Comparison of ENCODE assay signal across 15 cellular contexts in the genomic region with DNA sequence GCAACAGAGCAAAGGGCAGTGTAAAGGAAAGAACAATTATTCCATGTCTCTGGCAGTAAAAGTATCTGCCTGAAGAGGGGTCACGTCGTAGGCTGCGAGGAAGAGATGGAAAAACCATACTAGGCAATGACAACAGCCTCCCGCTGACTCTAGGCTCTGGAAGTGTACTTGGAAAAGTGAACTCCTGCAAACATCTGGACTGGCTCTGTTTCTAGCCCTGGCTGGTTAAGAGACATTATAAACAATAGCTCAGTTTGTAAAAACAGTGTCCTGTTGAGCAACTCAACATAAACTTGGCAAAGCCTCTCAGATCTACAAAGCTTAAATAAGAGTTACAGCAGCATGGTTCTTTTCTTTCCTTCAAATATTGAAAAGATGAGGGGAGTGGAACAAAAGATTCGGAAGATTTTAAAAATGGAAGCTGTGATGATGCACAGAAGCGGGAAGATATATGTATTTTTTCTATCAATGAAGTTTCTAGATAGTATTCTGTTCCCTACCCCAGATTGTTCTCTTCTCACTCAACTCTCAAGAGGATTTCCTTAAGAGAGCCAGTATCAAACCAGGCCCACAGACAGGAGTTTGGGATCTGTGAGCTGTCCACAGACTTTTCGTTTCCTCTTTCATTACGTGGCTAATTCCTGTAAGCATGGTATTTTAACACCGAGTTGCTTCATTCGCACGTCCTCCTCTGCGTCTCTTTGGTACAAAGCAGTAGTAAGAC.
DNase-seq lines count a peak whose midpoint lies in the region; ATAC-seq, FAIRE-seq and TF ChIP-seq lines count a peak whose summit lies in the region.
"Had no signal": no experiment of that assay in that cellular context is flagged by ENCODE, and none has a peak within 500 bp of the region (broad histone marks: within the 10 kb centered on the region; RNA-seq: fewer than 3 reads in every experiment).

No MANE protein-coding gene starts in this region.

- no peaks in the 10 kb centered on the region for H3K4me1 ChIP-seq in HepG2 (ENCODE audit: insufficient read depth, low read length)
- H3K4me1 ChIP-seq: parathyroid adenoma had no signal

- DNase-seq in GM04504 (ENCODE audit: low read depth): peak; percentile 55
- DNase-seq in choroid plexus epithelial cell (ENCODE audit: low read depth): peak; percentile 89
- peak in 1 of 2 donors; percentile 60 for DNase-seq in left colon
- DNase-seq in skeletal muscle cell (ENCODE audit: low read depth): peak; percentile 63
- no peak for DNase-seq in natural killer cell treated with Interleukin-12 subunit alpha and Interleukin-12 subunit beta and Interleukin-15 and Interleukin-18, amount 100 ng/mL, for 72 hours (ENCODE audit: low spot score)
- no peak for DNase-seq in RWPE1 (ENCODE audit: low spot score)
- no peak for DNase-seq in HepG2 (ENCODE audit: low spot score)
- no peak for DNase-seq in HK-2 (ENCODE audit: unreplicated experiment)
- DNase-seq: activated CD4-positive, alpha-beta T cell treated with anti-CD3 and anti-CD28 coated beads for 48 hours; activated gamma-delta T cell; caudate nucleus; stimulated activated CD4-positive, alpha-beta T cell treated with anti-CD3 and anti-CD28 coated beads, Interleukin-4, amount 100 ng/mL, for 24 hours; stimulated activated naive CD4-positive, alpha-beta T cell had no signal

- intact Hi-C loops in left colon (cut with DNase I, micrococcal nuclease): no loop called here
- intact Hi-C loops in HepG2 (cut with micrococcal nuclease; ENCODE audit: unreplicated experiment): no loop called here

- H3K27me3 ChIP-seq in HepG2 (ENCODE audit: control insufficient read depth in 1 of 2, insufficient read depth in 2 of 2, low read length in 2 of 2): no peaks in the 10 kb centered on the region

- H2AFZ ChIP-seq in HepG2 (ENCODE audit: low read length): no peak overlapping the region
- H2AFZ ChIP-seq: parathyroid adenoma had no signal

- H3K4me3 ChIP-seq in choroid plexus epithelial cell (ENCODE audit: low read depth, low read length) (no peak overlapping the region), skeletal muscle cell (ENCODE audit: low read depth, low read length) (no peak overlapping the region), HepG2 (replicated peaks in 1 of 3; ENCODE audit: insufficient read depth in 1 of 3, low read depth in 2 of 3, low read length in 3 of 3) (no peak overlapping the region)

- POLR2A ChIA-PET in RWPE1 (lab: Yijun Ruan, JAX; ENCODE audit: low non-redundant PET) (no interaction called here), HepG2 (lab: Yijun Ruan, JAX) (no interaction called here)

- no peaks in the 10 kb centered on the region for H3K9me3 ChIP-seq in HepG2 (ENCODE audit: low read length)

- no peaks in the 10 kb centered on the region for H4K20me1 ChIP-seq in HepG2 (ENCODE audit: insufficient read depth, low read length)

- H3K79me2 ChIP-seq in HepG2 (ENCODE audit: insufficient read depth, low read length): no peaks in the 10 kb centered on the region
- H3K79me2 ChIP-seq: parathyroid adenoma had no signal

- TF ChIP-seq RAD21 in HepG2 (CRISPR knock-in tag; IDR thresholded peaks at IDR 0.05): no peak

- FAIRE-seq in HepG2 (lab: Jason Lieb, UNC): no peak

- in situ Hi-C loops in HepG2 (cut with HindIII; ENCODE audit: extremely low pct_ligation_motif_present, low pct_unique_long_range_greater_than_20kb): no loop called here

- no peak overlapping the region for H3K27ac ChIP-seq in RWPE1
- no peak overlapping the region for H3K27ac ChIP-seq in HepG2 (ENCODE audit: extremely low read length, insufficient read depth, low read length)
- H3K27ac ChIP-seq: epithelial cell of prostate, parathyroid adenoma had no signal

- WGBS in HepG2 (ENCODE audit: low lambda C conversion rate): 97% methylated on average over 12 of the region's 12 CpGs

- peaks cover 22% of the 10 kb centered on the region for H3K36me3 Mint-ChIP-seq in natural killer cell treated with Interleukin-12 subunit alpha and Interleukin-12 subunit beta and Interleukin-15 and Interleukin-18, amount 100 ng/mL, for 72 hours

- H3K4me3 Mint-ChIP-seq in natural killer cell treated with Interleukin-12 subunit alpha and Interleukin-12 subunit beta and Interleukin-15 and Interleukin-18, amount 100 ng/mL, for 72 hours: no peak overlapping the region

- peaks cover 12 to 57% of the 10 kb centered on the region in 2 experiments; a peak in 4 of 5 replicates for H3K36me3 ChIP-seq in HepG2 (replicated peaks in 1 of 2; ENCODE audit: control insufficient read depth in 1 of 2, insufficient read depth in 2 of 2, low read length in 2 of 2)

- no TSS peak for BruUV-seq in HepG2 (replicated peaks; lab: Mats Ljungman, UMichigan)

- H3K9me3 Mint-ChIP-seq in natural killer cell treated with Interleukin-12 subunit alpha and Interleukin-12 subunit beta and Interleukin-15 and Interleukin-18, amount 100 ng/mL, for 72 hours: no peaks in the 10 kb centered on the region

- peak; percentile 29 for ATAC-seq in left colon
- ATAC-seq in natural killer cell treated with Interleukin-12 subunit alpha and Interleukin-12 subunit beta and Interleukin-15 and Interleukin-18, amount 100 ng/mL, for 72 hours: no peak
- no peak for ATAC-seq in HepG2

- no peak overlapping the region for H3K4me2 ChIP-seq in HepG2 (ENCODE audit: low read depth, low read length)

- no peaks in the 10 kb centered on the region for H3K27me3 Mint-ChIP-seq in natural killer cell treated with Interleukin-12 subunit alpha and Interleukin-12 subunit beta and Interleukin-15 and Interleukin-18, amount 100 ng/mL, for 72 hours

- TF ChIP-seq CTCF in choroid plexus epithelial cell (conservative IDR thresholded peaks at IDR 0.05; ENCODE audit: low read depth, low read length) (no peak), RWPE1 (conservative IDR thresholded peaks at IDR 0.05; ENCODE audit: low read depth) (no peak), HepG2 (CRISPR knock-in tag; IDR thresholded peaks at IDR 0.05) (no peak)

- TF ChIP-seq EP300 in HepG2 (IDR thresholded peaks at IDR 0.05; ENCODE audit: low read depth in 2 of 2, low read length in 2 of 2) (no peak), HepG2 (CRISPR knock-in tag; IDR thresholded peaks at IDR 0.05; ENCODE audit: borderline replicate concordance) (no peak)

- peaks cover 2 to 4% of the 10 kb centered on the region in 2 donors for H3K4me1 Mint-ChIP-seq in natural killer cell treated with Interleukin-12 subunit alpha and Interleukin-12 subunit beta and Interleukin-15 and Interleukin-18, amount 100 ng/mL, for 72 hours (ENCODE audit: low read depth in 2 of 2)

- no peak overlapping the region for H3K9ac ChIP-seq in HepG2 (ENCODE audit: insufficient read depth, low read depth, low read length)
- H3K9ac ChIP-seq: parathyroid adenoma had no signal

- CTCF ChIA-PET in RWPE1 (lab: Yijun Ruan, JAX): interaction anchor here (0.6 kb wide), 1 partner anchor 211 kb away, joined by 3 read pairs; no protein-coding TSS in a partner anchor
- CTCF ChIA-PET in HepG2 (lab: Yijun Ruan, JAX; ENCODE audit: low intra/inter-chr PET ratio, low total read pairs): no interaction called here

- H3K27ac Mint-ChIP-seq in natural killer cell treated with Interleukin-12 subunit alpha and Interleukin-12 subunit beta and Interleukin-15 and Interleukin-18, amount 100 ng/mL, for 72 hours: no peak overlapping the region

- no peak for TF ChIP-seq POLR2A in HepG2 (IDR thresholded peaks at IDR 0.05; ENCODE audit: insufficient read depth in 1 of 2, low read depth in 2 of 2, low read length in 2 of 2)

TF ChIP-seq in HepG2, 621 proteins besides CTCF, POLR2A, EP300 and RAD21:
- TF ChIP-seq, protein P1, sequence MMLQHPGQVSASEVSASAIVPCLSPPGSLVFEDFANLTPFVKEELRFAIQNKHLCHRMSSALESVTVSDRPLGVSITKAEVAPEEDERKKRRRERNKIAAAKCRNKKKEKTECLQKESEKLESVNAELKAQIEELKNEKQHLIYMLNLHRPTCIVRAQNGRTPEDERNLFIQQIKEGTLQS (CRISPR knock-in tag; IDR thresholded peaks at IDR 0.05): no peak
- TF ChIP-seq ZNF17 (CRISPR knock-in tag; IDR thresholded peaks at IDR 0.05): no peak

Comparison
In these comparisons a context has a peak if more than half of its experiments do, and no peak if none do; other contexts are left out.
1. DNase-seq: peak in GM04504 (single experiment), choroid plexus epithelial cell (single experiment) and skeletal muscle cell (single experiment); none in natural killer cell treated with Interleukin-12 subunit alpha and Interleukin-12 subunit beta and Interleukin-15 and Interleukin-18, amount 100 ng/mL, for 72 hours (single experiment), RWPE1 (single experiment), HepG2 (single experiment) and HK-2 (single experiment).